ENCODE assay signal across 23 cellular contexts in genomic region chr13:105971312-105971711, GRCh38.
DNase-seq lines count a peak whose midpoint lies in the region; ATAC-seq and TF ChIP-seq lines count a peak whose summit lies in the region.
"Had no signal": no experiment of that assay in that cellular context is flagged by ENCODE, and none has a peak within 500 bp of the region (broad histone marks: within the 10 kb centered on the region; RNA-seq: fewer than 3 reads in every experiment).

No MANE protein-coding gene starts in this region.

- peak overlapping the region; percentile 5 for H3K4me2 ChIP-seq in smooth muscle cell

- H3K79me2 ChIP-seq in smooth muscle cell (ENCODE audit: low read depth), result no peaks in the 10 kb centered on the region

- no peaks in the 10 kb centered on the region for H3K9me3 ChIP-seq in smooth muscle cell (replicated peaks; ENCODE audit: low read depth)
- H3K9me3 ChIP-seq: tibial artery had no signal

- no peaks in the 10 kb centered on the region for H3K27me3 ChIP-seq in smooth muscle cell (ENCODE audit: low read depth)
- H3K27me3 ChIP-seq: tibial artery had no signal

- H3K9ac ChIP-seq in smooth muscle cell (ENCODE audit: low read depth), result no peak overlapping the region

- H3K4me3 ChIP-seq in smooth muscle cell, result no peak overlapping the region
- H3K4me3 ChIP-seq: tibial artery had no signal

- CTCF ChIA-PET in T-cell (lab: Charles Lee), result no interaction called here

- no peaks in the 10 kb centered on the region for H3K4me1 Mint-ChIP-seq in T-cell

- H3K9me3 Mint-ChIP-seq in T-cell, result peaks cover 0 to 3% (median 0%) of the 10 kb centered on the region in 3 donors
- H3K9me3 Mint-ChIP-seq: CD8-positive, alpha-beta T cell had no signal

- H2AFZ ChIP-seq in smooth muscle cell (ENCODE audit: low read depth), result peak overlapping the region; percentile 28

- POLR2A ChIA-PET in T-cell (lab: Charles Lee), result no interaction called here

- H3K36me3 ChIP-seq in smooth muscle cell (ENCODE audit: low read depth), result no peaks in the 10 kb centered on the region
- H3K36me3 ChIP-seq: tibial artery had no signal

- peaks cover 0 to 13% of the 10 kb centered on the region in 2 donors for H3K27me3 Mint-ChIP-seq in T-cell
- H3K27me3 Mint-ChIP-seq: brain; stimulated activated naive CD8-positive, alpha-beta T cell treated with anti-CD3 and anti-CD28 coated beads, Interleukin-15, Interleukin-2, amounts not matched to agents 100 ng/mL and 50 ng/mL, for 24 hours had no signal

- H3K36me3 Mint-ChIP-seq in T-cell, result no peaks in the 10 kb centered on the region
- H3K36me3 Mint-ChIP-seq: brain; CD8-positive, alpha-beta T cell had no signal

- H3K4me1 ChIP-seq in smooth muscle cell (ENCODE audit: low read depth), result no peaks in the 10 kb centered on the region
- H3K4me1 ChIP-seq: tibial artery had no signal

- 28% methylated on average over 4 of the region's 4 CpGs for WGBS in smooth muscle cell (ENCODE audit: low lambda C conversion rate)

- H3K4me3 Mint-ChIP-seq in T-cell, result no peak overlapping the region
- H3K4me3 Mint-ChIP-seq: activated T-cell treated with anti-CD3 and anti-CD28 coated beads, Interleukin-2, amount 50 U/mL, for 72 hours; brain; CD8-positive, alpha-beta T cell; stimulated activated naive CD8-positive, alpha-beta T cell treated with anti-CD3 and anti-CD28 coated beads, Interleukin-15, Interleukin-2, amounts not matched to agents 100 ng/mL and 50 ng/mL, for 24 hours had no signal

- no peak overlapping the region for H3K27ac ChIP-seq in smooth muscle cell (ENCODE audit: low read depth)
- H3K27ac ChIP-seq: tibial artery had no signal

- peak; percentile 29 for DNase-seq in NCI-H82 (lab: John Stamatoyannopoulos, UW)
- no peak for DNase-seq in NCI-H82 treated with DMSO at 0.1 percent for 48 hours (lab: John Stamatoyannopoulos, UW; ENCODE audit: unreplicated experiment)
- DNase-seq in amniotic epithelial cell (ENCODE audit: low read depth), result peak; percentile 89
- DNase-seq in left kidney (ENCODE audit: low read depth, low spot score), result peak; percentile 33
- no peak for DNase-seq in smooth muscle cell (lab: John Stamatoyannopoulos, UW; ENCODE audit: unreplicated experiment)
- DNase-seq in T-cell, result no peak
- DNase-seq in NCI-H510A treated with DMSO at 0.1 percent for 48 hours (lab: John Stamatoyannopoulos, UW), result no peak
- DNase-seq in Ammon's horn (ENCODE audit: low spot score), result no peak
- DNase-seq: 8988T; activated CD4-positive, alpha-beta T cell treated with anti-CD3 and anti-CD28 coated beads, Interleukin-2, amount 50 U/mL, for 4 hours; activated naive CD4-positive, alpha-beta T cell; activated T-cell treated with anti-CD3 and anti-CD28 coated beads, Interleukin-2, amount 50 U/mL, for 72 hours; CD8-positive, alpha-beta T cell; DMS53; GF-D8; head of caudate nucleus; KG1; mammary epithelial cell; NCI-H146; T-helper 1 cell; tibial artery had no signal

- ATAC-seq in T-cell (replicated peaks in 1 of 4), result no peak
- ATAC-seq: activated T-cell treated with anti-CD3 and anti-CD28 coated beads, Interleukin-2, amount 50 U/mL, for 72 hours; CD8-positive, alpha-beta T cell had no signal

- H4K20me1 ChIP-seq in smooth muscle cell (ENCODE audit: low read depth), result no peaks in the 10 kb centered on the region

- no peaks in the 10 kb centered on the region for H3F3A ChIP-seq in smooth muscle cell (ENCODE audit: low read depth)

- TF ChIP-seq CTCF in smooth muscle cell (IDR thresholded peaks at IDR 0.05; ENCODE audit: borderline replicate concordance, insufficient read depth, poor library complexity, severe bottlenecking), result no peak

- H3K27ac Mint-ChIP-seq in T-cell, result no peak overlapping the region
- H3K27ac Mint-ChIP-seq: activated T-cell treated with anti-CD3 and anti-CD28 coated beads, Interleukin-2, amount 50 U/mL, for 72 hours; CD8-positive, alpha-beta T cell; stimulated activated naive CD8-positive, alpha-beta T cell treated with anti-CD3 and anti-CD28 coated beads, Interleukin-15, Interleukin-2, amounts not matched to agents 100 ng/mL and 50 ng/mL, for 24 hours had no signal

Comparison
In these comparisons a context has a peak if more than half of its experiments do, and no peak if none do; other contexts are left out.
1. DNase-seq: peak in NCI-H82 (single experiment), amniotic epithelial cell (single experiment) and left kidney (single experiment); none in NCI-H82 treated with DMSO at 0.1 percent for 48 hours (single experiment), smooth muscle cell (single experiment), T-cell (0 of 34), NCI-H510A treated with DMSO at 0.1 percent for 48 hours (single experiment) and Ammon's horn (single experiment).